Comparison of ENCODE assay signal across 1 cellular context in the genomic region with DNA sequence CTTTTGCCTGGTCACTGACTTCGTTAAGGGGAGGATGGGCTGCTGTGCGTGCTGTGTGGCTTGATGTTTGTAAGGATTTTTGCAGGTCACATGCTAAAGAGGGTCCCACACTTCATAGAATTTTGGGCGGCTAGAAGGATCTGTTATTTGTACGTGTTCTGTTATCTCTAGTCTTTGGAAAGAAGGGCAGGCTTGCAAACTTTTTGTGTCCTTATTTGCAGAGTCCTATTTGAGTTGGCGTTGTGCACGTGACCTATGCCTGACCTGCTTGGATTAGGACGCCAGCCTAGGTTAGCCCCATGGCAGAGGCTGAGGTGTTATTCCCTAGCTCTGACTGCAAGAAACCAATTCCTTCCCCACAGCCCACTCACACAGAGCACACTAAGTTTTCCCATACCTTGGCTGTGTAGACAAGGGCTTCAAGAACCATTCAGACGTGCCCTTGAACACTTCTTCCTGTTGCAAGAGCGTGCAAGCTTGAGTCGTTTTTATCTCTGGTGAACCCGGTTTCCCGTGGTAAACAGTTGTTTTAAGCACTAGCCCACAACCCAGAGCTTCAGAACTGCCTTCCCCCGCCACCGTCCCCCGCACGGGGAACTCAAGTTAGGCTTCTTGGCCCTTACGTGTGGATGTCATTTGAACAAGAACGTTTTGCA.
TF ChIP-seq lines count a peak whose summit lies in the region.

No MANE protein-coding gene starts in this region.

TF ChIP-seq in liver, 16 proteins besides CTCF, POLR2A, EP300 and RAD21 (continued from another document):
- TF ChIP-seq, protein P1, sequence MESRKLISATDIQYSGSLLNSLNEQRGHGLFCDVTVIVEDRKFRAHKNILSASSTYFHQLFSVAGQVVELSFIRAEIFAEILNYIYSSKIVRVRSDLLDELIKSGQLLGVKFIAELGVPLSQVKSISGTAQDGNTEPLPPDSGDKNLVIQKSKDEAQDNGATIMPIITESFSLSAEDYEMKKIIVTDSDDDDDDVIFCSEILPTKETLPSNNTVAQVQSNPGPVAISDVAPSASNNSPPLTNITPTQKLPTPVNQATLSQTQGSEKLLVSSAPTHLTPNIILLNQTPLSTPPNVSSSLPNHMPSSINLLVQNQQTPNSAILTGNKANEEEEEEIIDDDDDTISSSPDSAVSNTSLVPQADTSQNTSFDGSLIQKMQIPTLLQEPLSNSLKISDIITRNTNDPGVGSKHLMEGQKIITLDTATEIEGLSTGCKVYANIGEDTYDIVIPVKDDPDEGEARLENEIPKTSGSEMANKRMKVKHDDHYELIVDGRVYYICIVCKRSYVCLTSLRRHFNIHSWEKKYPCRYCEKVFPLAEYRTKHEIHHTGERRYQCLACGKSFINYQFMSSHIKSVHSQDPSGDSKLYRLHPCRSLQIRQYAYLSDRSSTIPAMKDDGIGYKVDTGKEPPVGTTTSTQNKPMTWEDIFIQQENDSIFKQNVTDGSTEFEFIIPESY (IDR thresholded peaks at IDR 0.05): peak; percentile 54
